ENCODE assay signal across 8 cellular contexts in the genomic region with DNA sequence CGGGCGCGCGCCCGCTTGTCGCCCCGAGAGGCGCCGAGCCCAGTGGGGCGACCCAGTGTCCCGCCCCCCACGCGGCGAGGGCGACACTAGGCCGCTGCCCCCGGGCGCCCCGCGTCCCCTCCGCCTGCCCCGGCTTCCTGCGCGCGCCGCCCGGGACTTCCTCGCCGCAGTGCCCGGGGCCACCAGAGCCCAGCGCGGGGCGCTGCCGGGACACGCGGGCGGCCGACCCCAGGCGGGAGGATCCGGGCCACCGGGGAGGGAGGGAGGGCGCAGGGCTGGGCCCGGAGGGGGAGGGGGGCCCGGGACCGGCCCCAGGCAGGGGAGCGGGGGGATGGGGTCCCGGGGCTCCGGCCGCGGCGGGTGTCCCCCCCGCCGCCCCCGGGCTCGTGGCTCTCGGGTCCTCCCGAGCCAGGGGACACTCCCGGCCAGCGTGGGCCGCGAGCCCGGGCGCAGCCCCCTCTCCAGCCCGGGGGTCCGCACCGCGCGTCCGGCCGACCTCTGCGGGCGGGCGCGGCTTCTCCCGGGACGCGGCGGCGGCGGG. TPM values are rescaled to one million over a fixed set of nuclear protein-coding genes. Genes with fewer than 3 reads are reported as not detected.
DNase-seq lines count a peak whose midpoint lies in the region; ATAC-seq and TF ChIP-seq lines count a peak whose summit lies in the region.

No MANE protein-coding gene starts in this region.

- H3K36me3 ChIP-seq in WERI-Rb-1 (peaks cover 22% of the 10 kb centered on the region), lung (ENCODE audit: control insufficient read depth in 2 of 2, insufficient read depth in 2 of 2, low read length in 2 of 2) (no peaks in the 10 kb centered on the region)

- WGBS in lung, 2 donors = 0 to 1% methylated on average over 30 to 80 of the region's 80 CpGs

- peak; percentile 79 for DNase-seq in ACHN
- DNase-seq in WERI-Rb-1 = peak; percentile 57
- DNase-seq in choroid plexus epithelial cell (ENCODE audit: low read depth) = peak; percentile 25
- peak; percentile 51 for DNase-seq in lung (ENCODE audit: low spot score)
- DNase-seq in stimulated activated naive CD4-positive, alpha-beta T cell (lab: John Stamatoyannopoulos, UW) = peak; percentile 42 to 74 (median 62)
- no peak for DNase-seq in amniotic stem cell (lab: John Stamatoyannopoulos, UW)

- in situ Hi-C loops in ACHN (cut with HindIII; ENCODE audit: low pct_ligation_motif_present, low pct_unique_long_range_greater_than_20kb, low sequenced_read_pairs) = no loop called here

- H3K9me3 ChIP-seq in WERI-Rb-1 (ENCODE audit: severe bottlenecking) (no peaks in the 10 kb centered on the region), lung (ENCODE audit: control insufficient read depth in 2 of 2, insufficient read depth in 1 of 2, low read length in 1 of 2) (no peaks in the 10 kb centered on the region)

- TF ChIP-seq CTCF in WERI-Rb-1 (IDR thresholded peaks at IDR 0.05; ENCODE audit: low read depth, low read length) = peak; percentile 39; the same call in 1 of the 2 replicates
- TF ChIP-seq CTCF in choroid plexus epithelial cell (conservative IDR thresholded peaks at IDR 0.05; ENCODE audit: low read depth, low read length) = no peak
- TF ChIP-seq CTCF in lung (IDR thresholded peaks at IDR 0.05; ENCODE audit: control extremely low read depth, extremely low read depth) = peak; percentile 5

- H3K27ac ChIP-seq in WERI-Rb-1 (peak overlapping the region; percentile 80), lung (ENCODE audit: low read depth in 1 of 2, low read length in 1 of 2) (peak overlapping the region; percentile 84 to 92)

- H3K27me3 ChIP-seq in WERI-Rb-1 (ENCODE audit: insufficient read depth, low read depth, severe bottlenecking) (no peaks in the 10 kb centered on the region), lung (ENCODE audit: control insufficient read depth, insufficient read depth) (no peaks in the 10 kb centered on the region)

- peaks cover 5 to 36% of the 10 kb centered on the region in 2 donors for H3K4me1 ChIP-seq in lung (ENCODE audit: control insufficient read depth in 2 of 2, insufficient read depth in 2 of 2, low read length in 2 of 2)

- H3K4me3 ChIP-seq in WERI-Rb-1 (ENCODE audit: low read depth, low read length) = peak overlapping the region; percentile 58
- peak overlapping the region; percentile 67 for H3K4me3 ChIP-seq in choroid plexus epithelial cell (ENCODE audit: low read depth, low read length)
- peak overlapping the region; percentile 33 for H3K4me3 ChIP-seq in lung

- ATAC-seq in GM19025 (IDR thresholded peaks at IDR 0.05; ENCODE audit: low read depth, unreplicated experiment) (peak; percentile 38), HG03571 (IDR thresholded peaks at IDR 0.05; ENCODE audit: unreplicated experiment) (peak; percentile 59), lung (ENCODE audit: insufficient read depth, low FRiP score) (peak; percentile 36)

RNA-seq across cellular contexts. Expression of a gene that starts 0.4 kb away (rescaled TPM):
- 10 to 100 TPM; 20.1 to 33.4 TPM for total RNA-seq in lung
- polyA plus RNA-seq in lung = 10 to 100 TPM; 20.1 to 22.1 TPM
